ENCODE assay signal across 14 cellular contexts in the genomic region with DNA sequence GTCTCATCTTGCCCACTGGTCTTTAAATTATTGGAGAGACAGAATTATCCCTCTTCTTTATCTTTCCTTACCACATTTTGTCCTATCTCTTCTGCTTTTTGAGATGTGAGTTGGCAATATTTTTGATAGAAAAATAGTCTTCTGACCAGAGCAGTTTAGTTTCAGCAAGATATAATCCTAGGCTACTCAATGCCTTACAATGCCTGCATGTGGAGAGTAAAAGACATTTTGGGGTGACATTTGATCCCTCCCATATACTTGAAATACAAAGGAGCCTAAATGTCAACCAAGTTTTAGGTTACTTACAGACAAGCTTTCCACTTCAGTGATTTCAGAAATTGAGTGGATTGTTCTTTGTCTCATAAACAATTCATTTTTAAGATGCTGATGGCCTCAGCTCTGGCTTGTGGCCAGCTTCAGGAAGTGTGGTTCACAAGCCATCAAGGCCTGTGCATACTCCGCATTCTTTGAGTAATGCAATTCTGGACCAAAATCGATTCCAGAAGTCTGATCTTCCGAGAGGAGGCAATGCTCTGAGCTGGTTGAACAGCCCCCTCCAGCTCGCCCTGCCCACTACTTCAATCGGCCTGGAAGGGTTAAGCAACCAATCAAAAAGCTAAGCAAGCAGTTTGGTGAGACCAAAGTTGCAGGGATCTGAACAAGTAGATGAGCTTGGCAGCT.
DNase-seq lines count a peak whose midpoint lies in the region; ATAC-seq and TF ChIP-seq lines count a peak whose summit lies in the region.
"Had no signal": no experiment of that assay in that cellular context is flagged by ENCODE, and none has a peak within 500 bp of the region (broad histone marks: within the 10 kb centered on the region; RNA-seq: fewer than 3 reads in every experiment).

No MANE protein-coding gene starts in this region.

- H3K27ac ChIP-seq in ACC112 (ENCODE audit: low read depth, low read length) (no peak overlapping the region), heart left ventricle (no peak overlapping the region), gastroesophageal sphincter (no peak overlapping the region)
- H3K27ac ChIP-seq: A549, cardiac muscle cell, KMS-11 had no signal

- H3K27me3 Mint-ChIP-seq in chondrocyte (ENCODE audit: low read depth) = no peaks in the 10 kb centered on the region
- no peaks in the 10 kb centered on the region for H3K27me3 Mint-ChIP-seq in activated CD4-positive, alpha-beta T cell treated with anti-CD3 and anti-CD28 coated beads, Interleukin-2, amount 10 ng/mL, durations not matched to agents 24 days and 14 days

- peak overlapping the region; percentile 40 for H2AFZ ChIP-seq in ACC112 (ENCODE audit: low read length, unreplicated experiment)

- no peak for TF ChIP-seq EP300 in gastroesophageal sphincter (IDR thresholded peaks at IDR 0.05)

- TF ChIP-seq CTCF in chondrocyte (IDR thresholded peaks at IDR 0.05) (no peak), heart left ventricle (IDR thresholded peaks at IDR 0.05) (no peak), mucosa of descending colon (IDR thresholded peaks at IDR 0.05) (no peak), gastroesophageal sphincter (IDR thresholded peaks at IDR 0.05) (no peak)

- no peak for TF ChIP-seq POLR2A in heart left ventricle (IDR thresholded peaks at IDR 0.05)
- no peak for TF ChIP-seq POLR2A in gastroesophageal sphincter (IDR thresholded peaks at IDR 0.05)

- DNase-seq in HS-5 (ENCODE audit: low read depth) = peak; percentile 72
- no peak for DNase-seq in chondrocyte (ENCODE audit: low spot score)
- DNase-seq in left kidney (ENCODE audit: low read depth, low spot score) = peak; percentile 19
- DNase-seq in heart left ventricle = no peak
- no peak for DNase-seq in mucosa of descending colon
- DNase-seq in activated CD4-positive, alpha-beta T cell treated with anti-CD3 and anti-CD28 coated beads, Interleukin-2, amount 10 ng/mL, durations not matched to agents 24 days and 14 days = no peak
- DNase-seq: activated T-cell treated with anti-CD3 and anti-CD28 coated beads for 4 hours, NCI-H2171 treated with DMSO at 0.1 percent for 48 hours, RPMI8226 had no signal

- peaks cover 6% of the 10 kb centered on the region for H3K36me3 Mint-ChIP-seq in chondrocyte (ENCODE audit: low read depth)
- no peaks in the 10 kb centered on the region for H3K36me3 Mint-ChIP-seq in activated CD4-positive, alpha-beta T cell treated with anti-CD3 and anti-CD28 coated beads, Interleukin-2, amount 10 ng/mL, durations not matched to agents 24 days and 14 days (ENCODE audit: low read depth)

- peak overlapping the region; percentile 18 for H3K27ac Mint-ChIP-seq in chondrocyte (ENCODE audit: unreplicated experiment)
- H3K27ac Mint-ChIP-seq in activated CD4-positive, alpha-beta T cell treated with anti-CD3 and anti-CD28 coated beads, Interleukin-2, amount 10 ng/mL, durations not matched to agents 24 days and 14 days = no peak overlapping the region

- peaks cover 14% of the 10 kb centered on the region for H3K4me1 ChIP-seq in ACC112 (ENCODE audit: control insufficient read depth, insufficient read depth, low read length, unreplicated experiment)
- H3K4me1 ChIP-seq in heart left ventricle = no peaks in the 10 kb centered on the region
- H3K4me1 ChIP-seq in mucosa of descending colon (ENCODE audit: low read depth) = no peaks in the 10 kb centered on the region
- peaks cover 0 to 8% (median 0%) of the 10 kb centered on the region in 3 donors for H3K4me1 ChIP-seq in gastroesophageal sphincter
- H3K4me1 ChIP-seq: A549 had no signal

- no peak for ATAC-seq in heart left ventricle
- no peak for ATAC-seq in mucosa of descending colon
- ATAC-seq in gastroesophageal sphincter = no peak
- ATAC-seq: A549 had no signal

- H3K9me3 ChIP-seq in heart left ventricle (peaks cover 0 to 8% (median 0%) of the 10 kb centered on the region in 12 donors), mucosa of descending colon (peaks cover 3% of the 10 kb centered on the region), gastroesophageal sphincter (no peaks in the 10 kb centered on the region)
- H3K9me3 ChIP-seq: A549 had no signal

- intact Hi-C loops in heart left ventricle (cut with DNase I) = no loop called here
- intact Hi-C loops in mucosa of descending colon (cut with DNase I, micrococcal nuclease) = no loop called here
- intact Hi-C loops in activated CD4-positive, alpha-beta T cell treated with anti-CD3 and anti-CD28 coated beads, Interleukin-2, amount 10 ng/mL, durations not matched to agents 24 days and 14 days (cut with micrococcal nuclease) = no loop called here

- H3K9me3 Mint-ChIP-seq in chondrocyte (ENCODE audit: low read depth) = peaks cover 12% of the 10 kb centered on the region
- no peaks in the 10 kb centered on the region for H3K9me3 Mint-ChIP-seq in activated CD4-positive, alpha-beta T cell treated with anti-CD3 and anti-CD28 coated beads, Interleukin-2, amount 10 ng/mL, durations not matched to agents 24 days and 14 days

- H3K4me3 ChIP-seq in ACC112 (ENCODE audit: low read depth, low read length) (no peak overlapping the region), heart left ventricle (no peak overlapping the region), mucosa of descending colon (no peak overlapping the region), gastroesophageal sphincter (no peak overlapping the region)
- H3K4me3 ChIP-seq: A549, cardiac muscle cell had no signal

- WGBS in heart left ventricle, 4 donors = 34 to 47% (median 43%) methylated on average over 5 of the region's 5 CpGs
- 20 to 51% methylated on average over 1 to 5 of the region's 5 CpGs for WGBS in gastroesophageal sphincter (ENCODE audit: low coverage in 1 of 2), 2 donors

- peaks cover 13% of the 10 kb centered on the region for H3K4me1 Mint-ChIP-seq in chondrocyte (ENCODE audit: low read depth)
- H3K4me1 Mint-ChIP-seq in activated CD4-positive, alpha-beta T cell treated with anti-CD3 and anti-CD28 coated beads, Interleukin-2, amount 10 ng/mL, durations not matched to agents 24 days and 14 days = no peaks in the 10 kb centered on the region

- no peaks in the 10 kb centered on the region for H3K36me3 ChIP-seq in ACC112 (ENCODE audit: insufficient read depth, low read length)
- H3K36me3 ChIP-seq in heart left ventricle = no peaks in the 10 kb centered on the region
- H3K36me3 ChIP-seq in mucosa of descending colon (ENCODE audit: low read depth) = no peaks in the 10 kb centered on the region
- no peaks in the 10 kb centered on the region for H3K36me3 ChIP-seq in gastroesophageal sphincter
- H3K36me3 ChIP-seq: cardiac muscle cell had no signal

- H3K27me3 ChIP-seq in ACC112 (ENCODE audit: insufficient read depth, low read length) (no peaks in the 10 kb centered on the region), heart left ventricle (no peaks in the 10 kb centered on the region), gastroesophageal sphincter (no peaks in the 10 kb centered on the region)
- H3K27me3 ChIP-seq: cardiac muscle cell had no signal

- H3K4me3 Mint-ChIP-seq in chondrocyte (ENCODE audit: unreplicated experiment) = no peak overlapping the region
- H3K4me3 Mint-ChIP-seq in activated CD4-positive, alpha-beta T cell treated with anti-CD3 and anti-CD28 coated beads, Interleukin-2, amount 10 ng/mL, durations not matched to agents 24 days and 14 days = no peak overlapping the region

- no peaks in the 10 kb centered on the region for H3K79me2 ChIP-seq in ACC112 (ENCODE audit: control insufficient read depth, insufficient read depth, low read length, unreplicated experiment)

Comparison
In these comparisons a context has a peak if more than half of its experiments do, and no peak if none do; other contexts are left out.
1. DNase-seq: peak in HS-5 (single experiment) and left kidney (single experiment); none in chondrocyte (single experiment), heart left ventricle (0 of 5), mucosa of descending colon (0 of 3) and activated CD4-positive, alpha-beta T cell treated with anti-CD3 and anti-CD28 coated beads, Interleukin-2, amount 10 ng/mL, durations not matched to agents 24 days and 14 days (single experiment).